ENCODE assay signal across 1 cellular context in the genomic region with DNA sequence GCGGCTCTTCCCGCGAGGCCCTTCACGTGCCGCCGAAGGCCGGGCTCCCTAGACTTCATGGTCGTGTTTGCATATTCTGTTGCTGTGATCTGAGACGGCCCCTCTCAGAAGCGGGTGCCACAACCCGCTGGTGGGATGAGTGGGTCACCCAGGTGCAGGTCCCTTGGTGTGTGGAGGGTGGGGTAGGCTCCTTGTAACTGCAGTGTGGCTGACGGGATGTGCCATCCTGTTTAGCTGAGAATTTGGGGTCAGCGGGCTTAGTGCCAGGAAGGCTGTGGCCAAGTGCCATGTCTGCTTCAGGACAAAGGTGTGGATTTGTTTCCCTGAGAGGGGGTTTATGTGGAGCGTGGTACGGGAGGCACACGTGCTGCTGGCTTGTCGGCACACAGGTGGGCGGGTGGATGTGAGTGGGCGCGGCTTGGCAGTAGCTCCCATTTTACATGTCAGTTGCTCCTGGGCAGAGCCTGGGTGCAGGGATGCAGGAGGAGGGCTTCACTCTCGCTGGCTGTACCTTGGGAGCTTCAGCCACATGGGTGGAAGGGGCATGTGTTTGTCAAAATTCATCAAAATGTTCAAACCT.
TF ChIP-seq lines count a peak whose summit lies in the region.

No MANE protein-coding gene starts in this region.

TF ChIP-seq in H1, 55 proteins besides CTCF, POLR2A, EP300 and RAD21:
- no peak for TF ChIP-seq KDM5A (IDR thresholded peaks at IDR 0.05; ENCODE audit: low read length)
- no peak for TF ChIP-seq CHD1 (IDR thresholded peaks at IDR 0.05; ENCODE audit: low read depth, low read length)
- TF ChIP-seq CBX8 (IDR thresholded peaks at IDR 0.05; ENCODE audit: borderline replicate concordance, low read depth, low read length), result no peak
- no peak for TF ChIP-seq JUND (IDR thresholded peaks at IDR 0.05; ENCODE audit: low read length)
- TF ChIP-seq KDM4A (IDR thresholded peaks at IDR 0.05; ENCODE audit: low read depth, low read length, severe bottlenecking), result no peak
- TF ChIP-seq POLR2AphosphoS5 (IDR thresholded peaks at IDR 0.05; ENCODE audit: low read depth, low read length), result no peak
- TF ChIP-seq, protein P1, sequence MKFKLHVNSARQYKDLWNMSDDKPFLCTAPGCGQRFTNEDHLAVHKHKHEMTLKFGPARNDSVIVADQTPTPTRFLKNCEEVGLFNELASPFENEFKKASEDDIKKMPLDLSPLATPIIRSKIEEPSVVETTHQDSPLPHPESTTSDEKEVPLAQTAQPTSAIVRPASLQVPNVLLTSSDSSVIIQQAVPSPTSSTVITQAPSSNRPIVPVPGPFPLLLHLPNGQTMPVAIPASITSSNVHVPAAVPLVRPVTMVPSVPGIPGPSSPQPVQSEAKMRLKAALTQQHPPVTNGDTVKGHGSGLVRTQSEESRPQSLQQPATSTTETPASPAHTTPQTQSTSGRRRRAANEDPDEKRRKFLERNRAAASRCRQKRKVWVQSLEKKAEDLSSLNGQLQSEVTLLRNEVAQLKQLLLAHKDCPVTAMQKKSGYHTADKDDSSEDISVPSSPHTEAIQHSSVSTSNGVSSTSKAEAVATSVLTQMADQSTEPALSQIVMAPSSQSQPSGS (IDR thresholded peaks at IDR 0.05; ENCODE audit: low read length), result no peak
- TF ChIP-seq, protein P2, sequence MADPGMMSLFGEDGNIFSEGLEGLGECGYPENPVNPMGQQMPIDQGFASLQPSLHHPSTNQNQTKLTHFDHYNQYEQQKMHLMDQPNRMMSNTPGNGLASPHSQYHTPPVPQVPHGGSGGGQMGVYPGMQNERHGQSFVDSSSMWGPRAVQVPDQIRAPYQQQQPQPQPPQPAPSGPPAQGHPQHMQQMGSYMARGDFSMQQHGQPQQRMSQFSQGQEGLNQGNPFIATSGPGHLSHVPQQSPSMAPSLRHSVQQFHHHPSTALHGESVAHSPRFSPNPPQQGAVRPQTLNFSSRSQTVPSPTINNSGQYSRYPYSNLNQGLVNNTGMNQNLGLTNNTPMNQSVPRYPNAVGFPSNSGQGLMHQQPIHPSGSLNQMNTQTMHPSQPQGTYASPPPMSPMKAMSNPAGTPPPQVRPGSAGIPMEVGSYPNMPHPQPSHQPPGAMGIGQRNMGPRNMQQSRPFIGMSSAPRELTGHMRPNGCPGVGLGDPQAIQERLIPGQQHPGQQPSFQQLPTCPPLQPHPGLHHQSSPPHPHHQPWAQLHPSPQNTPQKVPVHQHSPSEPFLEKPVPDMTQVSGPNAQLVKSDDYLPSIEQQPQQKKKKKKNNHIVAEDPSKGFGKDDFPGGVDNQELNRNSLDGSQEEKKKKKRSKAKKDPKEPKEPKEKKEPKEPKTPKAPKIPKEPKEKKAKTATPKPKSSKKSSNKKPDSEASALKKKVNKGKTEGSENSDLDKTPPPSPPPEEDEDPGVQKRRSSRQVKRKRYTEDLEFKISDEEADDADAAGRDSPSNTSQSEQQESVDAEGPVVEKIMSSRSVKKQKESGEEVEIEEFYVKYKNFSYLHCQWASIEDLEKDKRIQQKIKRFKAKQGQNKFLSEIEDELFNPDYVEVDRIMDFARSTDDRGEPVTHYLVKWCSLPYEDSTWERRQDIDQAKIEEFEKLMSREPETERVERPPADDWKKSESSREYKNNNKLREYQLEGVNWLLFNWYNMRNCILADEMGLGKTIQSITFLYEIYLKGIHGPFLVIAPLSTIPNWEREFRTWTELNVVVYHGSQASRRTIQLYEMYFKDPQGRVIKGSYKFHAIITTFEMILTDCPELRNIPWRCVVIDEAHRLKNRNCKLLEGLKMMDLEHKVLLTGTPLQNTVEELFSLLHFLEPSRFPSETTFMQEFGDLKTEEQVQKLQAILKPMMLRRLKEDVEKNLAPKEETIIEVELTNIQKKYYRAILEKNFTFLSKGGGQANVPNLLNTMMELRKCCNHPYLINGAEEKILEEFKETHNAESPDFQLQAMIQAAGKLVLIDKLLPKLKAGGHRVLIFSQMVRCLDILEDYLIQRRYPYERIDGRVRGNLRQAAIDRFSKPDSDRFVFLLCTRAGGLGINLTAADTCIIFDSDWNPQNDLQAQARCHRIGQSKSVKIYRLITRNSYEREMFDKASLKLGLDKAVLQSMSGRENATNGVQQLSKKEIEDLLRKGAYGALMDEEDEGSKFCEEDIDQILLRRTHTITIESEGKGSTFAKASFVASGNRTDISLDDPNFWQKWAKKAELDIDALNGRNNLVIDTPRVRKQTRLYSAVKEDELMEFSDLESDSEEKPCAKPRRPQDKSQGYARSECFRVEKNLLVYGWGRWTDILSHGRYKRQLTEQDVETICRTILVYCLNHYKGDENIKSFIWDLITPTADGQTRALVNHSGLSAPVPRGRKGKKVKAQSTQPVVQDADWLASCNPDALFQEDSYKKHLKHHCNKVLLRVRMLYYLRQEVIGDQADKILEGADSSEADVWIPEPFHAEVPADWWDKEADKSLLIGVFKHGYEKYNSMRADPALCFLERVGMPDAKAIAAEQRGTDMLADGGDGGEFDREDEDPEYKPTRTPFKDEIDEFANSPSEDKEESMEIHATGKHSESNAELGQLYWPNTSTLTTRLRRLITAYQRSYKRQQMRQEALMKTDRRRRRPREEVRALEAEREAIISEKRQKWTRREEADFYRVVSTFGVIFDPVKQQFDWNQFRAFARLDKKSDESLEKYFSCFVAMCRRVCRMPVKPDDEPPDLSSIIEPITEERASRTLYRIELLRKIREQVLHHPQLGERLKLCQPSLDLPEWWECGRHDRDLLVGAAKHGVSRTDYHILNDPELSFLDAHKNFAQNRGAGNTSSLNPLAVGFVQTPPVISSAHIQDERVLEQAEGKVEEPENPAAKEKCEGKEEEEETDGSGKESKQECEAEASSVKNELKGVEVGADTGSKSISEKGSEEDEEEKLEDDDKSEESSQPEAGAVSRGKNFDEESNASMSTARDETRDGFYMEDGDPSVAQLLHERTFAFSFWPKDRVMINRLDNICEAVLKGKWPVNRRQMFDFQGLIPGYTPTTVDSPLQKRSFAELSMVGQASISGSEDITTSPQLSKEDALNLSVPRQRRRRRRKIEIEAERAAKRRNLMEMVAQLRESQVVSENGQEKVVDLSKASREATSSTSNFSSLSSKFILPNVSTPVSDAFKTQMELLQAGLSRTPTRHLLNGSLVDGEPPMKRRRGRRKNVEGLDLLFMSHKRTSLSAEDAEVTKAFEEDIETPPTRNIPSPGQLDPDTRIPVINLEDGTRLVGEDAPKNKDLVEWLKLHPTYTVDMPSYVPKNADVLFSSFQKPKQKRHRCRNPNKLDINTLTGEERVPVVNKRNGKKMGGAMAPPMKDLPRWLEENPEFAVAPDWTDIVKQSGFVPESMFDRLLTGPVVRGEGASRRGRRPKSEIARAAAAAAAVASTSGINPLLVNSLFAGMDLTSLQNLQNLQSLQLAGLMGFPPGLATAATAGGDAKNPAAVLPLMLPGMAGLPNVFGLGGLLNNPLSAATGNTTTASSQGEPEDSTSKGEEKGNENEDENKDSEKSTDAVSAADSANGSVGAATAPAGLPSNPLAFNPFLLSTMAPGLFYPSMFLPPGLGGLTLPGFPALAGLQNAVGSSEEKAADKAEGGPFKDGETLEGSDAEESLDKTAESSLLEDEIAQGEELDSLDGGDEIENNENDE (IDR thresholded peaks at IDR 0.05; ENCODE audit: insufficient replicate concordance, low read length), result no peak
- no peak for TF ChIP-seq KDM1A (IDR thresholded peaks at IDR 0.05; ENCODE audit: borderline replicate concordance, low read length)
- TF ChIP-seq SUZ12 (IDR thresholded peaks at IDR 0.05; ENCODE audit: low read length), result no peak
- TF ChIP-seq, protein P3, sequence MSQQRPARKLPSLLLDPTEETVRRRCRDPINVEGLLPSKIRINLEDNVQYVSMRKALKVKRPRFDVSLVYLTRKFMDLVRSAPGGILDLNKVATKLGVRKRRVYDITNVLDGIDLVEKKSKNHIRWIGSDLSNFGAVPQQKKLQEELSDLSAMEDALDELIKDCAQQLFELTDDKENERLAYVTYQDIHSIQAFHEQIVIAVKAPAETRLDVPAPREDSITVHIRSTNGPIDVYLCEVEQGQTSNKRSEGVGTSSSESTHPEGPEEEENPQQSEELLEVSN (IDR thresholded peaks at IDR 0.05), result no peak
- no peak for TF ChIP-seq RFX5 (IDR thresholded peaks at IDR 0.05; ENCODE audit: borderline replicate concordance, low read depth, low read length)
TF ChIP-seq in H1: peak in this region for 0.
